22 cellular contexts compared by ENCODE assay signal in the genomic region with DNA sequence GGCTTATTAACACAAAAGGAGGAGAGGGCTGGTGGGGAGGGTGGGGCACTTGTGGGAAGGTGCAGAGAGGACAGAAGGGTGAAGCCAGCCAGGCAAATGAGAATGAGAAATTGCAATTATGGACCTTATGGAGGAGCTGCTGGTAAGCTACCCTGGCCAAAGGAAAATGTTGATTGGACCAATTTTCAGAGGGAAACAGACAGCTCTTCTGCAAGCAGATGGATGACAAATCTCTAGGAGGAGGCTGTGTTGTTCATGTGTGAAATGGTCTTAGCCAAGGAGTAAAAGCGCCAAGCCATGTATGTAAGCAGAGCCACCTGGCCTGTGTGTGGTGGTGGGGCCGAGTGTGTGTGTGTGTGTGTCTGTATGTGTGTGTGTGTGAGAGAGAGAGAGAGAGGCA.
DNase-seq lines count a peak whose midpoint lies in the region; ATAC-seq lines count a peak whose summit lies in the region.
"Had no signal": no experiment of that assay in that cellular context is flagged by ENCODE, and none has a peak within 500 bp of the region (broad histone marks: within the 10 kb centered on the region; RNA-seq: fewer than 3 reads in every experiment).

No MANE protein-coding gene starts in this region.

- no peaks in the 10 kb centered on the region for H3K9me3 Mint-ChIP-seq in activated CD4-positive, alpha-beta T cell treated with anti-CD3 and anti-CD28 coated beads for 36 hours (ENCODE audit: low read depth)
- no peaks in the 10 kb centered on the region for H3K9me3 Mint-ChIP-seq in activated CD4-positive, alpha-beta T cell treated with anti-CD3 and anti-CD28 coated beads, Interleukin-2, amount 10 ng/mL, durations not matched to agents 7 days and 5 days
- no peaks in the 10 kb centered on the region for H3K9me3 Mint-ChIP-seq in activated T-helper 17 cell treated with anti-CD3 and anti-CD28 coated beads, Interleukin-2, amount 50 U/mL, for 72 hours
- H3K9me3 Mint-ChIP-seq in memory B cell = no peaks in the 10 kb centered on the region
- H3K9me3 Mint-ChIP-seq: activated naive CD4-positive, alpha-beta T cell treated with anti-CD3 and anti-CD28 coated beads, Interleukin-2, amount 50 U/mL, for 72 hours; H9; type B pancreatic cell had no signal

- peaks cover 11% of the 10 kb centered on the region for H3K36me3 Mint-ChIP-seq in activated CD4-positive, alpha-beta T cell treated with anti-CD3 and anti-CD28 coated beads for 36 hours (ENCODE audit: low read depth)
- H3K36me3 Mint-ChIP-seq in activated CD4-positive, alpha-beta T cell treated with anti-CD3 and anti-CD28 coated beads, Interleukin-2, amount 10 ng/mL, durations not matched to agents 7 days and 5 days (ENCODE audit: low read depth) = peaks cover 19% of the 10 kb centered on the region
- H3K36me3 Mint-ChIP-seq in activated T-helper 17 cell treated with anti-CD3 and anti-CD28 coated beads, Interleukin-2, amount 50 U/mL, for 72 hours (ENCODE audit: low read depth) = peaks cover 30% of the 10 kb centered on the region
- H3K36me3 Mint-ChIP-seq in memory B cell = peaks cover 1% of the 10 kb centered on the region

- CTCF ChIA-PET in activated CD4-positive, alpha-beta T cell treated with anti-CD3 and anti-CD28 coated beads for 36 hours (lab: Charles Lee) = interaction anchor here (0.6 to 1.5 kb wide), 2 partner anchors 85 to 345 kb away, joined by 3 to 4 read pairs; no protein-coding TSS in a partner anchor
- CTCF ChIA-PET in activated CD4-positive, alpha-beta T cell treated with anti-CD3 and anti-CD28 coated beads, Interleukin-2, amount 10 ng/mL, durations not matched to agents 7 days and 5 days (lab: Charles Lee) = interaction anchor here (0.8 to 1.0 kb wide), 2 partner anchors 30 to 45 kb away, joined by 3 read pairs; no protein-coding TSS in a partner anchor

- H3K4me3 Mint-ChIP-seq in activated CD4-positive, alpha-beta T cell treated with anti-CD3 and anti-CD28 coated beads for 36 hours = no peak overlapping the region
- H3K4me3 Mint-ChIP-seq in activated CD4-positive, alpha-beta T cell treated with anti-CD3 and anti-CD28 coated beads, Interleukin-2, amount 10 ng/mL, durations not matched to agents 7 days and 5 days = no peak overlapping the region
- H3K4me3 Mint-ChIP-seq in activated T-helper 17 cell treated with anti-CD3 and anti-CD28 coated beads, Interleukin-2, amount 50 U/mL, for 72 hours = no peak overlapping the region
- no peak overlapping the region for H3K4me3 Mint-ChIP-seq in memory B cell
- H3K4me3 Mint-ChIP-seq: activated CD8-positive, alpha-beta memory T cell treated with anti-CD3 and anti-CD28 coated beads, Interleukin-2, amount 10 ng/mL, durations not matched to agents 7 days and 5 days; H9; type B pancreatic cell had no signal

- in situ Hi-C loops in G401 (cut with HindIII; ENCODE audit: low sequenced_read_pairs) = no loop called here

- H3K27me3 Mint-ChIP-seq in activated CD4-positive, alpha-beta T cell treated with anti-CD3 and anti-CD28 coated beads for 36 hours = no peaks in the 10 kb centered on the region
- no peaks in the 10 kb centered on the region for H3K27me3 Mint-ChIP-seq in activated CD4-positive, alpha-beta T cell treated with anti-CD3 and anti-CD28 coated beads, Interleukin-2, amount 10 ng/mL, durations not matched to agents 7 days and 5 days
- H3K27me3 Mint-ChIP-seq in activated T-helper 17 cell treated with anti-CD3 and anti-CD28 coated beads, Interleukin-2, amount 50 U/mL, for 72 hours = no peaks in the 10 kb centered on the region
- no peaks in the 10 kb centered on the region for H3K27me3 Mint-ChIP-seq in memory B cell
- H3K27me3 Mint-ChIP-seq: activated CD8-positive, alpha-beta memory T cell treated with anti-CD3 and anti-CD28 coated beads, Interleukin-2, amount 10 ng/mL, durations not matched to agents 7 days and 5 days; type B pancreatic cell had no signal

- peak overlapping the region; percentile 13 for H3K27ac Mint-ChIP-seq in activated CD4-positive, alpha-beta T cell treated with anti-CD3 and anti-CD28 coated beads for 36 hours
- no peak overlapping the region for H3K27ac Mint-ChIP-seq in activated CD4-positive, alpha-beta T cell treated with anti-CD3 and anti-CD28 coated beads, Interleukin-2, amount 10 ng/mL, durations not matched to agents 7 days and 5 days
- peak overlapping the region; percentile 22 for H3K27ac Mint-ChIP-seq in activated T-helper 17 cell treated with anti-CD3 and anti-CD28 coated beads, Interleukin-2, amount 50 U/mL, for 72 hours
- peak overlapping the region; percentile 100 for H3K27ac Mint-ChIP-seq in memory B cell
- H3K27ac Mint-ChIP-seq: activated naive CD4-positive, alpha-beta T cell treated with anti-CD3 and anti-CD28 coated beads, Interleukin-2, amount 50 U/mL, for 72 hours; type B pancreatic cell had no signal

- no peak for ATAC-seq in activated CD4-positive, alpha-beta T cell treated with anti-CD3 and anti-CD28 coated beads for 36 hours
- ATAC-seq in activated T-helper 17 cell treated with anti-CD3 and anti-CD28 coated beads, Interleukin-2, amount 50 U/mL, for 72 hours (replicated peaks) = no peak
- ATAC-seq in memory B cell (ENCODE audit: low read depth) = no peak
- no peak for ATAC-seq in GM18498 (IDR thresholded peaks at IDR 0.05; ENCODE audit: unreplicated experiment)
- ATAC-seq: activated CD8-positive, alpha-beta memory T cell treated with anti-CD3 and anti-CD28 coated beads, Interleukin-2, amount 10 ng/mL, durations not matched to agents 7 days and 5 days; activated naive CD4-positive, alpha-beta T cell treated with anti-CD3 and anti-CD28 coated beads, Interleukin-2, amount 50 U/mL, for 72 hours; foreskin keratinocyte; heart left ventricle had no signal

- H3K4me1 Mint-ChIP-seq in activated CD4-positive, alpha-beta T cell treated with anti-CD3 and anti-CD28 coated beads for 36 hours = peaks cover 34% of the 10 kb centered on the region
- H3K4me1 Mint-ChIP-seq in activated CD4-positive, alpha-beta T cell treated with anti-CD3 and anti-CD28 coated beads, Interleukin-2, amount 10 ng/mL, durations not matched to agents 7 days and 5 days = peaks cover 27% of the 10 kb centered on the region
- H3K4me1 Mint-ChIP-seq in activated T-helper 17 cell treated with anti-CD3 and anti-CD28 coated beads, Interleukin-2, amount 50 U/mL, for 72 hours = peaks cover 34% of the 10 kb centered on the region
- peaks cover 35% of the 10 kb centered on the region for H3K4me1 Mint-ChIP-seq in memory B cell

- intact Hi-C loops in activated CD4-positive, alpha-beta T cell treated with anti-CD3 and anti-CD28 coated beads for 36 hours (cut with DNase I, micrococcal nuclease) = loop anchor here in 1 of 2 experiments (10.0 kb wide), 1 partner anchor 291 kb away; no protein-coding TSS in a partner anchor

- POLR2A ChIA-PET in activated CD4-positive, alpha-beta T cell treated with anti-CD3 and anti-CD28 coated beads for 36 hours (lab: Charles Lee) = no interaction called here
- POLR2A ChIA-PET in activated CD4-positive, alpha-beta T cell treated with anti-CD3 and anti-CD28 coated beads, Interleukin-2, amount 10 ng/mL, durations not matched to agents 7 days and 5 days (lab: Charles Lee) = no interaction called here

- no peak for DNase-seq in activated CD4-positive, alpha-beta T cell treated with anti-CD3 and anti-CD28 coated beads for 36 hours
- DNase-seq in activated CD4-positive, alpha-beta T cell treated with anti-CD3 and anti-CD28 coated beads, Interleukin-2, amount 10 ng/mL, durations not matched to agents 7 days and 5 days = no peak
- peak; percentile 74 for DNase-seq in G401 (ENCODE audit: low spot score)
- DNase-seq in memory B cell (ENCODE audit: low spot score in 2 of 2) = no peak
- no peak for DNase-seq in NCI-H2171 treated with DMSO at 0.1 percent for 48 hours (lab: John Stamatoyannopoulos, UW)
- DNase-seq in OCI-M1 (lab: John Stamatoyannopoulos, UW) = no peak
- DNase-seq: 8988T; activated CD8-positive, alpha-beta memory T cell treated with anti-CD3 and anti-CD28 coated beads, Interleukin-2, amount 10 ng/mL, durations not matched to agents 7 days and 5 days; esophagus squamous epithelium; foreskin keratinocyte; H9; heart left ventricle; left ventricle myocardium inferior; mesendoderm; NCI-H1417 treated with DMSO at 0.1 percent for 48 hours; NCI-H2107; NCI-H82; stimulated activated naive CD4-positive, alpha-beta T cell had no signal
